8 cellular contexts compared by ENCODE assay signal in the genomic region with DNA sequence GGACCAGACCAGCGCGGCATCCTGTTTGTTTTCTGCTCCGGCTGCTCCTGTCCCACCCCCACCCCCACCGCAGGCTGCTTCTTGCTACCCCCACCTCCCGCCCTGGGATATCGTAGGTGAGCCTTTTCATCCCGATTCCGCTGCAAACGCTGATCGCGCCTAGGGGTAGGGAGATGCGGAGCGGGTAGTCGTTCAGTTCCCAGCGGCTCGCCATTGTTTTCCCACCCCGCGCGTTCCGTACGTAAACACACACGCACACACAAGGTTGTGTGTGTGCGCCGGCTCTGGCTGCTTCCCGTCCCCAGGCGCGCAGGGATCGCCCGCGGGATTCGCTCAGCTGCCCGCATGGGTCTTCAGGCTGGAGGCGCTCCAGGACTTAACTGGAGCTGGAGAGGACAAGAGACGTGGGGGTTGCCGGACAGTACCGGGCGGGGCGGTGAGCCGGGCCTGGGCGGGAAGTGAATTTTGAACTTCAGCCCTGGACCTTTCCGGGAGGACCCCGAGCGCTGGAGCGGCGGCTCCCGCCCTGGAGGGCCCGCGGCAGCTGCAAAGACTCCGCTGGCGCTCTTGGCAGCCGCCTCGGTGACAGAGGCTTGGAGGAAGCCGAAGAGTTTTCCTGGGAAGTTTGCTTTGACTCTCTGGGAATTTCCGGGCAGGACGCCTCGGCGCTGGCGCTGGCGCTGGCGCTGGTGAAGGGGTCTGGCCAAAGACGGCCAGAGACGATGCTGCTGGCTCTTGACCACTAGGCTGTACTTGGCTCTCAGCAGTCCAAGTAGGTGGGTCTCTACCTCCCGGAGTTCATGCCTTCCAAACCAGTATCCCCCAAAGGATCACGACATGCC. TPM values are rescaled to one million over a fixed set of nuclear protein-coding genes. Genes with fewer than 3 reads are reported as not detected.
DNase-seq lines count a peak whose midpoint lies in the region; ATAC-seq, FAIRE-seq and TF ChIP-seq lines count a peak whose summit lies in the region.

No MANE protein-coding gene starts in this region.

- H3K4me3 ChIP-seq in A549 (peak overlapping the region; percentile 86), SK-N-SH (ENCODE audit: low read depth in 2 of 2, low read length in 1 of 2) (peak overlapping the region; percentile 71 to 80), thoracic aorta (peak overlapping the region; percentile 84)

- no peaks in the 10 kb centered on the region for H3F3A ChIP-seq in SK-N-SH (replicated peaks; ENCODE audit: insufficient read depth)

- H3K27ac ChIP-seq in A549 (peak overlapping the region; percentile 82 to 90), SK-N-SH (ENCODE audit: low read depth in 2 of 2, low read length in 1 of 2) (no peak overlapping the region), thoracic aorta (peak overlapping the region; percentile 39 to 69)

- H3K9me3 Mint-ChIP-seq in endothelial cell (ENCODE audit: unreplicated experiment) (no peaks in the 10 kb centered on the region), memory B cell (no peaks in the 10 kb centered on the region)

- peak overlapping the region; percentile 74 for H2AFZ ChIP-seq in SK-N-SH (ENCODE audit: low read depth)

- no peak for FAIRE-seq in A549 (lab: Jason Lieb, UNC)

- TF ChIP-seq RAD21 in A549 (conservative IDR thresholded peaks at IDR 0.05 in 1 of 2, IDR thresholded peaks at IDR 0.05 in 1 of 2) (0 out of 5 replicates have a peak, but pooled peaks of 1 of the 2 experiments have one; percentile 37), SK-N-SH (IDR thresholded peaks at IDR 0.05; ENCODE audit: low read length) (no peak)

- CTCF ChIA-PET in A549 (lab: Yijun Ruan, JAX) (interaction anchor here (0.6 to 4.6 kb wide), 11 partner anchors 9 to 288 kb away, joined by 3 to 53 read pairs (median 3); no protein-coding TSS in a partner anchor), SK-N-SH (lab: Yijun Ruan, JAX) (interaction anchor here (1.4 to 3.8 kb wide), 4 partner anchors 53 to 252 kb away, joined by 3 to 31 read pairs (median 14); no protein-coding TSS in a partner anchor)

- ATAC-seq in A549 (peak; percentile 22 to 58), memory B cell (ENCODE audit: low read depth) (no peak), thoracic aorta (ENCODE audit: insufficient number of reproducible peaks, low FRiP score, low read depth) (no peak), GM18867 (IDR thresholded peaks at IDR 0.05; ENCODE audit: unreplicated experiment) (no peak), HG02852 (IDR thresholded peaks at IDR 0.05; ENCODE audit: unreplicated experiment) (no peak)

- TF ChIP-seq POLR2A in A549 (IDR thresholded peaks at IDR 0.05; ENCODE audit: low read length) = 0 out of 2 replicates have a peak, but pooled peaks have one; percentile 9

- peaks cover 5% of the 10 kb centered on the region for H3K36me3 Mint-ChIP-seq in endothelial cell (ENCODE audit: low read depth, unreplicated experiment)
- H3K36me3 Mint-ChIP-seq in memory B cell = no peaks in the 10 kb centered on the region

- WGBS in A549 (ENCODE audit: missing lambda C conversion rate) = 2% methylated on average over 31 of the region's 64 CpGs
- 2% methylated on average over 37 of the region's 64 CpGs for WGBS in SK-N-SH (ENCODE audit: low lambda C conversion rate)

- H3K4me1 Mint-ChIP-seq in endothelial cell (ENCODE audit: unreplicated experiment) (peaks cover 42% of the 10 kb centered on the region), memory B cell (peaks cover 12% of the 10 kb centered on the region)

- H3K9ac ChIP-seq in SK-N-SH = peak overlapping the region; percentile 67; the same call in 1 of the 2 replicates

- H3K27me3 ChIP-seq in SK-N-SH (ENCODE audit: insufficient read depth) (no peaks in the 10 kb centered on the region), thoracic aorta (replicated peaks; ENCODE audit: insufficient read depth) (no peaks in the 10 kb centered on the region)

- H3K27ac Mint-ChIP-seq in endothelial cell (ENCODE audit: unreplicated experiment) (no peak overlapping the region), memory B cell (no peak overlapping the region)

- 0 out of 2 replicates have a peak, but pooled peaks cover 3% of the 10 kb centered on the region for H3K79me2 ChIP-seq in SK-N-SH (ENCODE audit: insufficient read depth)

- H3K9me3 ChIP-seq in A549 = no peaks in the 10 kb centered on the region
- no peaks in the 10 kb centered on the region for H3K9me3 ChIP-seq in SK-N-SH
- no peaks in the 10 kb centered on the region for H3K9me3 ChIP-seq in thoracic aorta

- H3K4me3 Mint-ChIP-seq in endothelial cell (ENCODE audit: unreplicated experiment) = peak overlapping the region; percentile 98
- H3K4me3 Mint-ChIP-seq in memory B cell = peak overlapping the region; percentile 74

- H3K9me2 ChIP-seq in SK-N-SH = no peaks in the 10 kb centered on the region

- TF ChIP-seq EP300 in A549 (IDR thresholded peaks at IDR 0.05) (no peak), SK-N-SH (IDR thresholded peaks at IDR 0.05; ENCODE audit: borderline replicate concordance in 1 of 2, low read depth in 1 of 2, low read length in 1 of 2) (no peak)

- H4K20me1 ChIP-seq in SK-N-SH (ENCODE audit: insufficient read depth) = no peaks in the 10 kb centered on the region

- H3K27me3 Mint-ChIP-seq in endothelial cell (ENCODE audit: unreplicated experiment) = peaks cover 16% of the 10 kb centered on the region
- peaks cover 25% of the 10 kb centered on the region for H3K27me3 Mint-ChIP-seq in memory B cell

- peak; percentile 58 to 65 for DNase-seq in A549 (ENCODE audit: low read depth in 1 of 2, low spot score in 1 of 2)
- DNase-seq in GM03348 (ENCODE audit: low spot score) = peak; percentile 75
- peak; percentile 82 for DNase-seq in SK-N-SH
- peak; percentile 60 for DNase-seq in endothelial cell (ENCODE audit: low spot score)
- no peak for DNase-seq in memory B cell (ENCODE audit: low spot score in 2 of 2)
- no peak for DNase-seq in thoracic aorta (ENCODE audit: low spot score)

- POLR2A ChIA-PET in A549 (lab: Yijun Ruan, JAX) = interaction anchor here (2.1 to 2.9 kb wide), 2 partner anchors 203 to 208 kb away, joined by 14 read pairs; no protein-coding TSS in a partner anchor
- POLR2A ChIA-PET in SK-N-SH (lab: Yijun Ruan, JAX) = no interaction called here

- H3K4me2 ChIP-seq in A549 = peak overlapping the region; percentile 96
- H3K4me2 ChIP-seq in SK-N-SH = peak overlapping the region; percentile 98

- H3K36me3 ChIP-seq in SK-N-SH (replicated peaks in 1 of 2; ENCODE audit: control insufficient read depth in 1 of 2, insufficient read depth in 2 of 2, low read length in 1 of 2) (no peaks in the 10 kb centered on the region), thoracic aorta (no peaks in the 10 kb centered on the region)

- H3K4me1 ChIP-seq in A549 (peaks cover 21% of the 10 kb centered on the region), SK-N-SH (ENCODE audit: control insufficient read depth in 1 of 2, insufficient read depth in 2 of 2, low read depth in 1 of 2, low read length in 1 of 2) (peaks cover under 1 to 9% of the 10 kb centered on the region in 2 experiments; a peak in 2 of 4 replicates), thoracic aorta (ENCODE audit: control insufficient read depth in 1 of 2, low read depth in 2 of 2) (peaks cover 14 to 51% of the 10 kb centered on the region in 2 donors)

- TF ChIP-seq CTCF in A549 (IDR thresholded peaks at IDR 0.05) = no peak
- TF ChIP-seq CTCF in SK-N-SH (IDR thresholded peaks at IDR 0.05) = 0 out of 2 replicates have a peak, but pooled peaks have one; percentile 8
- TF ChIP-seq CTCF in endothelial cell (IDR thresholded peaks at IDR 0.05; ENCODE audit: unreplicated experiment) = no peak
- TF ChIP-seq CTCF in thoracic aorta (IDR thresholded peaks at IDR 0.05) = no peak

TF ChIP-seq in A549, 52 proteins besides CTCF, POLR2A, EP300 and RAD21:
- TF ChIP-seq, protein P1, sequence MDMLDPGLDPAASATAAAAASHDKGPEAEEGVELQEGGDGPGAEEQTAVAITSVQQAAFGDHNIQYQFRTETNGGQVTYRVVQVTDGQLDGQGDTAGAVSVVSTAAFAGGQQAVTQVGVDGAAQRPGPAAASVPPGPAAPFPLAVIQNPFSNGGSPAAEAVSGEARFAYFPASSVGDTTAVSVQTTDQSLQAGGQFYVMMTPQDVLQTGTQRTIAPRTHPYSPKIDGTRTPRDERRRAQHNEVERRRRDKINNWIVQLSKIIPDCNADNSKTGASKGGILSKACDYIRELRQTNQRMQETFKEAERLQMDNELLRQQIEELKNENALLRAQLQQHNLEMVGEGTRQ (IDR thresholded peaks at IDR 0.05) = no peak
- TF ChIP-seq RFX5 (IDR thresholded peaks at IDR 0.05) (no peak), SMC3 (IDR thresholded peaks at IDR 0.05) (0 out of 3 replicates have a peak, but pooled peaks have one; percentile 3)
TF ChIP-seq in A549: peak in this region for 1.

TF ChIP-seq in SK-N-SH, 30 proteins besides CTCF, POLR2A, EP300 and RAD21:
- TF ChIP-seq TAF1 (IDR thresholded peaks at IDR 0.05; ENCODE audit: borderline replicate concordance, low read depth, low read length) = no peak
- TF ChIP-seq MEF2A (IDR thresholded peaks at IDR 0.05; ENCODE audit: borderline replicate concordance, low read depth) = no peak
- peak; percentile 11; the same call in 1 of the 2 replicates for TF ChIP-seq NFIC (IDR thresholded peaks at IDR 0.05; ENCODE audit: borderline replicate concordance)
- TF ChIP-seq ELF1 (IDR thresholded peaks at IDR 0.05) = no peak
- TF ChIP-seq NRF1 (IDR thresholded peaks at IDR 0.05; ENCODE audit: low read depth, low read length) = peak; percentile 49
- TF ChIP-seq SMC3 (IDR thresholded peaks at IDR 0.05; ENCODE audit: low read depth, low read length) = no peak
- peak; percentile 37; the same call in 1 of the 2 replicates for TF ChIP-seq MXI1 (IDR thresholded peaks at IDR 0.05; ENCODE audit: low read depth, low read length)
- TF ChIP-seq TEAD4 (IDR thresholded peaks at IDR 0.05; ENCODE audit: borderline replicate concordance, insufficient read depth) = no peak
- peak; percentile 16; the same call in 1 of the 2 replicates for TF ChIP-seq TCF12 (IDR thresholded peaks at IDR 0.05)
- no peak for TF ChIP-seq RXRA (IDR thresholded peaks at IDR 0.05; ENCODE audit: borderline replicate concordance, low read depth)
TF ChIP-seq in SK-N-SH: peak in this region for 4.

RNA-seq across cellular contexts. Expression of a gene that starts 1.6 kb away (rescaled TPM):
- polyA plus RNA-seq in A549 (2011; rRNA removed) (9.8 TPM in 2 replicates), A549 (2017; fragmentation: RNase III; extraction: RNeasy Plus Mini Kit Qiagen cat#74134 plus additional on column Dnase treatment) (6.8 to 7.3 TPM (median 7.0 TPM) in 3 replicates), SK-N-SH (2012; rRNA removed) (7.2 and 10.6 TPM in 2 replicates)
- 12.0 and 16.0 TPM in 2 replicates for polyA plus RNA-seq in A549 (2012; cell fraction: cytosol; rRNA removed)
- polyA plus RNA-seq in A549 (2012; cell fraction: nucleus; rRNA removed) = 39.1 and 39.4 TPM in 2 replicates
- polyA minus RNA-seq in A549 (2011; rRNA and poly(A)+ RNA removed) = 15.7 and 17.6 TPM in 2 replicates
- polyA plus RNA-seq in SK-N-SH (2012; cell fraction: cytosol; rRNA removed) = 4.4 and 6.1 TPM in 2 replicates
- 21.8 and 23.2 TPM in 2 replicates for polyA plus RNA-seq in SK-N-SH (2012; cell fraction: nucleus; rRNA removed)
- total RNA-seq in endothelial cell (ENCODE audit: unreplicated experiment) (107 TPM), thoracic aorta (10 to 100 TPM; 27.2 to 33.2 TPM)

Comparison
In these comparisons a context has a peak if more than half of its experiments do, and no peak if none do; other contexts are left out.
1. ATAC-seq: peak in A549 (2 of 2); none in memory B cell (single experiment), thoracic aorta (single experiment), GM18867 (single experiment) and HG02852 (single experiment).
2. DNase-seq: peak in A549 (2 of 2), GM03348 (single experiment), SK-N-SH (single experiment) and endothelial cell (single experiment); none in memory B cell (0 of 2) and thoracic aorta (single experiment).
3. H3K27ac ChIP-seq: peak in A549 (2 of 2) and thoracic aorta (2 of 2); none in SK-N-SH (0 of 2).
4. Peak in every context shown above with its lines, with median percentiles within 50 percentile points of each other: H3K4me3 ChIP-seq.